10 cellular contexts compared by ENCODE assay signal in genomic region chr18:23574611-23575308, GRCh38. TPM values are rescaled to one million over a fixed set of nuclear protein-coding genes. Genes with fewer than 3 reads are reported as not detected.
DNase-seq lines count a peak whose midpoint lies in the region; ATAC-seq, FAIRE-seq and TF ChIP-seq lines count a peak whose summit lies in the region.
"Had no signal": no experiment of that assay in that cellular context is flagged by ENCODE, and none has a peak within 500 bp of the region (broad histone marks: within the 10 kb centered on the region; RNA-seq: fewer than 3 reads in every experiment).

No MANE protein-coding gene starts in this region.

- peaks cover 4 to 12% of the 10 kb centered on the region in 2 donors for H3K36me3 Mint-ChIP-seq in naive B cell

- no peak overlapping the region for H4K8ac ChIP-seq in IMR-90 (ENCODE audit: low read depth in 2 of 2, low read length in 2 of 2)

- H3K4me3 ChIP-seq in A673 (ENCODE audit: low read depth, low read length, poor library complexity, severe bottlenecking), result no peak overlapping the region
- no peak overlapping the region for H3K4me3 ChIP-seq in IMR-90 (ENCODE audit: insufficient read depth, low read depth, low read length)
- no peak overlapping the region for H3K4me3 ChIP-seq in K562

- peaks cover 14% of the 10 kb centered on the region for H3K36me3 ChIP-seq in A673 (ENCODE audit: insufficient read depth, low read length, poor library complexity, severe bottlenecking)
- peaks cover 19% of the 10 kb centered on the region for H3K36me3 ChIP-seq in IMR-90 (ENCODE audit: control insufficient read depth, insufficient read depth, low read length)
- H3K36me3 ChIP-seq in K562 (ENCODE audit: control insufficient read depth, insufficient read depth, low read length), result peaks cover 54% of the 10 kb centered on the region

- no peak overlapping the region for H3K9ac ChIP-seq in IMR-90 (ENCODE audit: low read depth, low read length)
- H3K9ac ChIP-seq in K562 (ENCODE audit: insufficient read depth in 1 of 2, low read depth in 2 of 2, low read length in 2 of 2), result peak overlapping the region in 1 of 2 experiments; percentile 67; a peak in 1 of 4 replicates

- peaks cover 44% of the 10 kb centered on the region for H4K20me1 ChIP-seq in IMR-90 (ENCODE audit: insufficient read depth, low read length)
- H4K20me1 ChIP-seq in K562 (replicated peaks; ENCODE audit: control insufficient read depth, insufficient read depth, low read length), result no peaks in the 10 kb centered on the region; the same call in 1 of the 2 replicates

- H3K27me3 Mint-ChIP-seq in naive B cell, result no peaks in the 10 kb centered on the region

- H2AFZ ChIP-seq in IMR-90 (replicated peaks; ENCODE audit: low read length, poor library complexity), result no peak overlapping the region
- H2AFZ ChIP-seq in K562 (ENCODE audit: low read depth, low read length), result no peak overlapping the region

- TF ChIP-seq RAD21 in IMR-90 (IDR thresholded peaks at IDR 0.05; ENCODE audit: low read length) (no peak), K562 (CRISPR knock-in tag; conservative IDR thresholded peaks at IDR 0.05 in 1 of 2, IDR thresholded peaks at IDR 0.05 in 1 of 2) (no peak)

- POLR2A ChIA-PET in A673 (lab: Charles Lee; ENCODE audit: low non-redundant PET), result interaction anchor here (0.7 kb wide), 1 partner anchor 226 kb away, joined by 5 read pairs; no protein-coding TSS in a partner anchor
- POLR2A ChIA-PET in IMR-90 (lab: Charles Lee; ENCODE audit: unreplicated experiment), result no interaction called here
- POLR2A ChIA-PET in K562 (lab: Yijun Ruan, JAX), result interaction anchor here (1.2 kb wide), 1 partner anchor 10 kb away, joined by 3 read pairs; no protein-coding TSS in a partner anchor

- H4K91ac ChIP-seq in IMR-90 (ENCODE audit: insufficient read depth, low read depth, low read length), result no peak overlapping the region

- CTCF ChIA-PET in A673 (lab: Charles Lee), result no interaction called here
- CTCF ChIA-PET in IMR-90 (lab: Yijun Ruan, JAX), result no interaction called here
- CTCF ChIA-PET in K562 (lab: Yijun Ruan, JAX; ENCODE audit: low intra/inter-chr PET ratio), result no interaction called here

- no peak overlapping the region for H2AK9ac ChIP-seq in IMR-90 (replicated peaks; ENCODE audit: low read depth, low read length, poor library complexity)

- no peak overlapping the region for H2AK5ac ChIP-seq in IMR-90 (ENCODE audit: low read depth, low read length)

- BruUV-seq in A673 (replicated peaks; lab: Mats Ljungman, UMichigan) (no TSS peak), IMR-90 (replicated peaks; lab: Mats Ljungman, UMichigan) (no TSS peak), K562 (replicated peaks; lab: Mats Ljungman, UMichigan) (no TSS peak)

- no peak overlapping the region for H3K4me3 Mint-ChIP-seq in naive B cell

- peak overlapping the region in 4 of 6 donors; percentile 36 to 86 (median 56) for H3K27ac Mint-ChIP-seq in naive B cell

- H3K9me3 ChIP-seq in A673 (ENCODE audit: low read depth, low read length, poor library complexity, severe bottlenecking) (no peaks in the 10 kb centered on the region), IMR-90 (ENCODE audit: control insufficient read depth, insufficient read depth, low read length) (no peaks in the 10 kb centered on the region), K562 (replicated peaks; ENCODE audit: control insufficient read depth, insufficient read depth, low read depth, low read length) (no peaks in the 10 kb centered on the region)

- no peak overlapping the region for H3K4ac ChIP-seq in IMR-90 (ENCODE audit: low read depth, low read length)

- H3K18ac ChIP-seq in IMR-90 (ENCODE audit: low read depth, low read length), result no peak overlapping the region

- H2BK20ac ChIP-seq in IMR-90 (ENCODE audit: low read depth, low read length), result no peak overlapping the region

- no peak overlapping the region for H3K56ac ChIP-seq in IMR-90 (ENCODE audit: extremely low read depth, insufficient read depth, low read length)

- no peak overlapping the region for H2BK5ac ChIP-seq in IMR-90 (ENCODE audit: low read depth, low read length, poor library complexity, severe bottlenecking)

- intact Hi-C loops in A673 (cut with micrococcal nuclease; ENCODE audit: unreplicated experiment) (no loop called here), IMR-90 (cut with micrococcal nuclease) (no loop called here), K562 (cut with micrococcal nuclease) (no loop called here)

- no peak for TF ChIP-seq POLR2A in IMR-90 (IDR thresholded peaks at IDR 0.05; ENCODE audit: low read depth, low read length)
- TF ChIP-seq POLR2A in K562 (conservative IDR thresholded peaks at IDR 0.05), result no peak

- H3K27ac ChIP-seq in A673 (ENCODE audit: low read depth, low read length, poor library complexity, severe bottlenecking), result no peak overlapping the region
- no peak overlapping the region for H3K27ac ChIP-seq in IMR-90 (ENCODE audit: insufficient read depth, low read length)
- no peak overlapping the region for H3K27ac ChIP-seq in K562 (ENCODE audit: extremely low read depth, low read depth, low read length)

- H3K4me1 ChIP-seq in A673 (ENCODE audit: insufficient read depth, low read length, poor library complexity, severe bottlenecking) (peaks cover 11% of the 10 kb centered on the region), IMR-90 (ENCODE audit: control insufficient read depth, insufficient read depth, low read length) (peaks cover 2% of the 10 kb centered on the region; the same call in 1 of the 2 replicates), K562 (replicated peaks in 1 of 2; ENCODE audit: control insufficient read depth in 2 of 2, insufficient read depth in 2 of 2, low read length in 2 of 2) (peaks cover 0 to 9% of the 10 kb centered on the region in 2 experiments; a peak in 3 of 5 replicates)

- no peaks in the 10 kb centered on the region; the same call in 2 of the 3 replicates for H3K79me2 ChIP-seq in K562 (ENCODE audit: control insufficient read depth, insufficient read depth, low read length)

- FAIRE-seq in K562 (lab: Jason Lieb, UNC) (peak; percentile 48), GM19239 (lab: Jason Lieb, UNC) (no peak)

- no peak overlapping the region for H3K14ac ChIP-seq in IMR-90 (replicated peaks; ENCODE audit: low read depth, low read length)

- no peak overlapping the region for H4K5ac ChIP-seq in IMR-90 (ENCODE audit: low read depth, low read length)

- peaks cover 16% of the 10 kb centered on the region for H3K9me1 ChIP-seq in IMR-90 (ENCODE audit: insufficient read depth, low read length)
- no peaks in the 10 kb centered on the region for H3K9me1 ChIP-seq in K562 (ENCODE audit: control insufficient read depth, insufficient read depth, low read length)

- H2BK15ac ChIP-seq in IMR-90 (ENCODE audit: low read depth, low read length), result no peak overlapping the region

- H3K27me3 ChIP-seq in A673 (replicated peaks; ENCODE audit: insufficient read depth, low read depth, low read length, poor library complexity), result no peaks in the 10 kb centered on the region
- peaks cover 5% of the 10 kb centered on the region; the same call in 1 of the 2 replicates for H3K27me3 ChIP-seq in IMR-90 (ENCODE audit: control insufficient read depth, insufficient read depth, low read length)
- no peaks in the 10 kb centered on the region for H3K27me3 ChIP-seq in K562 (ENCODE audit: control insufficient read depth in 2 of 2, insufficient read depth in 2 of 2, low read length in 2 of 2)

- DNase-seq in A673 (ENCODE audit: low spot score) (peak; percentile 29), IMR-90 (no peak), K562 (ENCODE audit: extremely low read depth in 1 of 4, low spot score in 3 of 4) (no peak), naive B cell (no peak), GM19239 (ENCODE audit: insufficient read length, low spot score) (no peak), GM03348 (ENCODE audit: low spot score) (no peak)
- no peak for DNase-seq in activated CD4-positive, CD25-positive, alpha-beta regulatory T cell treated with anti-CD3 and anti-CD28 coated beads, Interleukin-2, amount 50 U/mL, for 72 hours
- DNase-seq: anterior cingulate cortex, retina had no signal

- no peak for TF ChIP-seq CTCF in A673 (conservative IDR thresholded peaks at IDR 0.05; ENCODE audit: low read depth, low read length)
- TF ChIP-seq CTCF in IMR-90 (conservative IDR thresholded peaks at IDR 0.05; ENCODE audit: low read depth, low read length), result no peak
- TF ChIP-seq CTCF in K562 (IDR thresholded peaks at IDR 0.05 in 2 of 3, conservative IDR thresholded peaks at IDR 0.05 in 1 of 3; ENCODE audit: insufficient read depth in 2 of 3, low read depth in 1 of 3, low read length in 3 of 3), result no peak

- H2BK120ac ChIP-seq in IMR-90 (ENCODE audit: low read depth, low read length), result no peak overlapping the region

- peaks cover 12 to 23% (median 18%) of the 10 kb centered on the region in 3 donors for H3K4me1 Mint-ChIP-seq in naive B cell

- H3K79me1 ChIP-seq in IMR-90 (ENCODE audit: low read depth in 1 of 2, low read length in 2 of 2), result peaks cover 29 to 35% of the 10 kb centered on the region in 2 experiments

- TF ChIP-seq EP300 in K562 (IDR thresholded peaks at IDR 0.05; ENCODE audit: low read length), result no peak

- in situ Hi-C loops in IMR-90 (cut with MboI; ENCODE audit: low sequenced_read_pairs) (no loop called here), K562 (cut with MboI) (no loop called here)

- no CpG with 5 or more reads among the region's 5 CpGs for WGBS in IMR-90 (ENCODE audit: extremely low coverage in 2 of 2, insufficient read length in 1 of 2), 2 experiments
- WGBS in K562 (ENCODE audit: insufficient coverage, low coverage, missing lambda C conversion rate), result 72% methylated on average over 5 of the region's 5 CpGs

- ATAC-seq in IMR-90 (ENCODE audit: low read depth) (no peak), K562 (peak; percentile 29; the same call in 2 of the 3 replicates), naive B cell (ENCODE audit: low read depth in 2 of 2) (no peak), HG03139 (IDR thresholded peaks at IDR 0.05; ENCODE audit: unreplicated experiment) (no peak)

- H3K23ac ChIP-seq in IMR-90 (ENCODE audit: low read depth, low read length), result no peak overlapping the region

- dilution Hi-C loops in IMR-90 (cut with HindIII; ENCODE audit: low sequenced_read_pairs, unreplicated experiment), result no loop called here

- H3K4me2 ChIP-seq in IMR-90 (ENCODE audit: low read depth, low read length), result no peak overlapping the region
- H3K4me2 ChIP-seq in K562 (ENCODE audit: insufficient read depth, low read length), result no peak overlapping the region

- no peaks in the 10 kb centered on the region for H3K9me3 Mint-ChIP-seq in naive B cell

RNA-seq across cellular contexts. Expression of gene NPC1, which starts 11.5 kb away (rescaled TPM):
- 50.5 and 53.0 TPM in 2 replicates for total RNA-seq in A673 (2021)
- 4.7 and 7.9 TPM in 2 replicates for total RNA-seq in IMR-90 (2012; rRNA removed)
- polyA plus RNA-seq in IMR-90 (2012; rRNA removed), result 7.5 and 8.0 TPM in 2 replicates
- 5.0 and 6.5 TPM in 2 replicates for polyA plus RNA-seq in IMR-90 (2012; cell fraction: cytosol; rRNA removed)
- 8.7 and 12.4 TPM in 2 replicates for polyA plus RNA-seq in IMR-90 (2012; cell fraction: nucleus; rRNA removed; ENCODE audit: low replicate concordance)
- total RNA-seq in K562 (2011; cell fraction: chromatin; rRNA removed; ENCODE audit: low replicate concordance), result 287 and 292 TPM in 2 replicates
- total RNA-seq in K562 (2011; cell fraction: nucleolus; rRNA removed), result 238 and 263 TPM in 2 replicates
- total RNA-seq in K562 (2011; cell fraction: nucleoplasm; rRNA removed), result 259 and 261 TPM in 2 replicates
- total RNA-seq in K562 (2014; rRNA removed), result 27.6 and 37.1 TPM in 2 replicates
- 29.3 and 29.5 TPM in 2 replicates for total RNA-seq in K562 (2014; rRNA removed; fragmentation: Illumina TruSeq; extraction: Trizol)
- 23.9 TPM in 2 replicates for total RNA-seq in K562 (2015; rRNA removed; fragmentation: Illumina TruSeq; extraction: Trizol)
- total RNA-seq in K562 (2021), result 42.5 and 45.9 TPM in 2 replicates
- polyA plus RNA-seq in K562 (2011; rRNA removed), result 41.1 and 46.5 TPM in 2 replicates
- polyA plus RNA-seq in K562 (2011; cell fraction: cytosol; rRNA removed), result 51.7 and 58.3 TPM in 2 replicates
- 128 and 144 TPM in 2 replicates for polyA plus RNA-seq in K562 (2011; cell fraction: nucleus; rRNA removed)
- polyA plus RNA-seq in K562 (2012), result 25.2 and 35.2 TPM in 2 replicates
- polyA plus RNA-seq in K562 (2014; fragmentation: Illumina TruSeq; extraction: Trizol), result 31.6 and 32.0 TPM in 2 replicates
- polyA plus RNA-seq in K562 (2014; fragmentation: Nextera tagmentation; extraction: Ambion mirVana), result 10 to 100 TPM; 17.1 to 19.1 TPM
- 23.4 and 26.6 TPM in 2 replicates for polyA plus RNA-seq in K562 (2014; rRNA removed)
- polyA minus RNA-seq in K562 (2011; rRNA and poly(A)+ RNA removed), result 90.7 and 106 TPM in 2 replicates
- 49.1 and 49.2 TPM in 2 replicates for polyA minus RNA-seq in K562 (2011; cell fraction: cytosol; rRNA and poly(A)+ RNA removed)
- 67.6 and 93.7 TPM in 2 replicates for polyA minus RNA-seq in K562 (2011; cell fraction: nucleus; rRNA and poly(A)+ RNA removed)
- polyA plus RNA-seq in naive B cell (ENCODE audit: low read depth in 6 of 6), result 10 to 100 TPM in 3 of 6 donors, 1 to 10 TPM in 3; 8.5 to 17.9 (median 10.8) TPM
